In the genomic region with DNA sequence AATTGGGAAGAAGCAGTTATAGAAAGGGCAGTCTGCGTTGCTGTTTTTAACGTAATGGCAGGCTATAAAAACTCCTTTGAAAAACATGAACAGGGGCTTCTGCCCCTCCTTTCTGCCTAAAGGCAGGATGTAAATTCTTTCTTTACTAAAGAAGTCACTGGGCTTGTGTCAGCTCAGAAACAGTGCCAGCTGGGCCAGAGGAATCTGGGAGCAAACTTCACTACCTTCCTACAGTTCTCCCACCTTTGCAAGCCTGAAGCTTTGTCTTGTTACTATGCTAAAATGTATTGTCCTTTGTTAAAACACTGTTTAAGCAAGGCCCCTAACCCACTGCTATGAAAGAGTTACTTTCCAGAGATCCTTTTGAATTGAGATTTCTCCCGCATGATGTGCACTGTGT, we compare ENCODE assay signal across 1 cellular context.
TF ChIP-seq lines count a peak whose summit lies in the region.

No MANE protein-coding gene starts in this region.

TF ChIP-seq in WTC11, 78 proteins besides CTCF, POLR2A, EP300 and RAD21 (continued from another document):
- TF ChIP-seq, protein P1, sequence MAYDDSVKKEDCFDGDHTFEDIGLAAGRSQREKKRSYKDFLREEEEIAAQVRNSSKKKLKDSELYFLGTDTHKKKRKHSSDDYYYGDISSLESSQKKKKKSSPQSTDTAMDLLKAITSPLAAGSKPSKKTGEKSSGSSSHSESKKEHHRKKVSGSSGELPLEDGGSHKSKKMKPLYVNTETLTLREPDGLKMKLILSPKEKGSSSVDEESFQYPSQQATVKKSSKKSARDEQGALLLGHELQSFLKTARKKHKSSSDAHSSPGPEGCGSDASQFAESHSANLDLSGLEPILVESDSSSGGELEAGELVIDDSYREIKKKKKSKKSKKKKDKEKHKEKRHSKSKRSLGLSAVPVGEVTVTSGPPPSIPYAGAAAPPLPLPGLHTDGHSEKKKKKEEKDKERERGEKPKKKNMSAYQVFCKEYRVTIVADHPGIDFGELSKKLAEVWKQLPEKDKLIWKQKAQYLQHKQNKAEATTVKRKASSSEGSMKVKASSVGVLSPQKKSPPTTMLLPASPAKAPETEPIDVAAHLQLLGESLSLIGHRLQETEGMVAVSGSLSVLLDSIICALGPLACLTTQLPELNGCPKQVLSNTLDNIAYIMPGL (CRISPR knock-in tag; IDR thresholded peaks at IDR 0.05): no peak
- TF ChIP-seq MYBL2 (CRISPR knock-in tag; IDR thresholded peaks at IDR 0.05) (no peak), E2F1 (CRISPR knock-in tag; IDR thresholded peaks at IDR 0.05) (no peak), GRHL2 (CRISPR knock-in tag; IDR thresholded peaks at IDR 0.05; ENCODE audit: insufficient replicate concordance, severe bottlenecking) (no peak), ZNF396 (CRISPR knock-in tag; IDR thresholded peaks at IDR 0.05; ENCODE audit: borderline replicate concordance) (no peak), OVOL2 (CRISPR knock-in tag; IDR thresholded peaks at IDR 0.05; ENCODE audit: borderline replicate concordance) (no peak), CREM (CRISPR knock-in tag; IDR thresholded peaks at IDR 0.05) (no peak), ZNF423 (CRISPR knock-in tag; IDR thresholded peaks at IDR 0.05) (no peak), TEAD4 (CRISPR knock-in tag; IDR thresholded peaks at IDR 0.05) (no peak)
- TF ChIP-seq, protein P2, sequence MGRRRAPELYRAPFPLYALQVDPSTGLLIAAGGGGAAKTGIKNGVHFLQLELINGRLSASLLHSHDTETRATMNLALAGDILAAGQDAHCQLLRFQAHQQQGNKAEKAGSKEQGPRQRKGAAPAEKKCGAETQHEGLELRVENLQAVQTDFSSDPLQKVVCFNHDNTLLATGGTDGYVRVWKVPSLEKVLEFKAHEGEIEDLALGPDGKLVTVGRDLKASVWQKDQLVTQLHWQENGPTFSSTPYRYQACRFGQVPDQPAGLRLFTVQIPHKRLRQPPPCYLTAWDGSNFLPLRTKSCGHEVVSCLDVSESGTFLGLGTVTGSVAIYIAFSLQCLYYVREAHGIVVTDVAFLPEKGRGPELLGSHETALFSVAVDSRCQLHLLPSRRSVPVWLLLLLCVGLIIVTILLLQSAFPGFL (CRISPR knock-in tag; IDR thresholded peaks at IDR 0.05; ENCODE audit: borderline replicate concordance): no peak
- TF ChIP-seq, protein P3, sequence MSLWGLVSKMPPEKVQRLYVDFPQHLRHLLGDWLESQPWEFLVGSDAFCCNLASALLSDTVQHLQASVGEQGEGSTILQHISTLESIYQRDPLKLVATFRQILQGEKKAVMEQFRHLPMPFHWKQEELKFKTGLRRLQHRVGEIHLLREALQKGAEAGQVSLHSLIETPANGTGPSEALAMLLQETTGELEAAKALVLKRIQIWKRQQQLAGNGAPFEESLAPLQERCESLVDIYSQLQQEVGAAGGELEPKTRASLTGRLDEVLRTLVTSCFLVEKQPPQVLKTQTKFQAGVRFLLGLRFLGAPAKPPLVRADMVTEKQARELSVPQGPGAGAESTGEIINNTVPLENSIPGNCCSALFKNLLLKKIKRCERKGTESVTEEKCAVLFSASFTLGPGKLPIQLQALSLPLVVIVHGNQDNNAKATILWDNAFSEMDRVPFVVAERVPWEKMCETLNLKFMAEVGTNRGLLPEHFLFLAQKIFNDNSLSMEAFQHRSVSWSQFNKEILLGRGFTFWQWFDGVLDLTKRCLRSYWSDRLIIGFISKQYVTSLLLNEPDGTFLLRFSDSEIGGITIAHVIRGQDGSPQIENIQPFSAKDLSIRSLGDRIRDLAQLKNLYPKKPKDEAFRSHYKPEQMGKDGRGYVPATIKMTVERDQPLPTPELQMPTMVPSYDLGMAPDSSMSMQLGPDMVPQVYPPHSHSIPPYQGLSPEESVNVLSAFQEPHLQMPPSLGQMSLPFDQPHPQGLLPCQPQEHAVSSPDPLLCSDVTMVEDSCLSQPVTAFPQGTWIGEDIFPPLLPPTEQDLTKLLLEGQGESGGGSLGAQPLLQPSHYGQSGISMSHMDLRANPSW (CRISPR knock-in tag; conservative IDR thresholded peaks at IDR 0.05; ENCODE audit: low read depth): no peak
- TF ChIP-seq, protein P4, sequence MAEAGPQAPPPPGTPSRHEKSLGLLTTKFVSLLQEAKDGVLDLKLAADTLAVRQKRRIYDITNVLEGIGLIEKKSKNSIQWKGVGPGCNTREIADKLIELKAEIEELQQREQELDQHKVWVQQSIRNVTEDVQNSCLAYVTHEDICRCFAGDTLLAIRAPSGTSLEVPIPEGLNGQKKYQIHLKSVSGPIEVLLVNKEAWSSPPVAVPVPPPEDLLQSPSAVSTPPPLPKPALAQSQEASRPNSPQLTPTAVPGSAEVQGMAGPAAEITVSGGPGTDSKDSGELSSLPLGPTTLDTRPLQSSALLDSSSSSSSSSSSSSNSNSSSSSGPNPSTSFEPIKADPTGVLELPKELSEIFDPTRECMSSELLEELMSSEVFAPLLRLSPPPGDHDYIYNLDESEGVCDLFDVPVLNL (CRISPR knock-in tag; IDR thresholded peaks at IDR 0.05; ENCODE audit: borderline replicate concordance, low read depth): no peak
